ENCODE assay signal across 1 cellular context in genomic region chr12:57146925-57147640, GRCh38.
TF ChIP-seq lines count a peak whose summit lies in the region.

Gene LRP1-AS, minus strand, starts transcription at chr12:57147619.

TF ChIP-seq in HepG2, 621 proteins besides CTCF, POLR2A, EP300 and RAD21 (continued from another document and continues in another):
- TF ChIP-seq LRRFIP1 (CRISPR knock-in tag; conservative IDR thresholded peaks at IDR 0.05) (no peak), NFRKB (IDR thresholded peaks at IDR 0.05) (no peak), ELF4 (CRISPR knock-in tag; IDR thresholded peaks at IDR 0.05; ENCODE audit: borderline replicate concordance) (no peak), SETDB1 (CRISPR knock-in tag; IDR thresholded peaks at IDR 0.05; ENCODE audit: borderline replicate concordance) (no peak), ZNF660 (CRISPR knock-in tag; IDR thresholded peaks at IDR 0.05; ENCODE audit: borderline replicate concordance, low read depth) (no peak), ZNF570 (CRISPR knock-in tag; IDR thresholded peaks at IDR 0.05; ENCODE audit: borderline replicate concordance) (no peak), THYN1 (CRISPR knock-in tag; IDR thresholded peaks at IDR 0.05; ENCODE audit: borderline replicate concordance, low read depth) (no peak), ZBTB8A (CRISPR knock-in tag; IDR thresholded peaks at IDR 0.05; ENCODE audit: borderline replicate concordance, low read depth) (no peak), ZNF460 (CRISPR knock-in tag; IDR thresholded peaks at IDR 0.05; ENCODE audit: borderline replicate concordance) (no peak), GPBP1L1 (CRISPR knock-in tag; IDR thresholded peaks at IDR 0.05) (no peak), CAMTA2 (CRISPR knock-in tag; IDR thresholded peaks at IDR 0.05; ENCODE audit: borderline replicate concordance) (no peak), CBX5 (CRISPR knock-in tag; IDR thresholded peaks at IDR 0.05; ENCODE audit: borderline replicate concordance) (no peak), ZNF629 (CRISPR knock-in tag; conservative IDR thresholded peaks at IDR 0.05) (no peak), MBNL3 (CRISPR knock-in tag; conservative IDR thresholded peaks at IDR 0.05) (no peak), POLR2AphosphoS2 (IDR thresholded peaks at IDR 0.05; ENCODE audit: low read depth, low read length) (no peak), ZZZ3 (CRISPR knock-in tag; IDR thresholded peaks at IDR 0.05; ENCODE audit: borderline replicate concordance) (no peak), NFE2L2 (IDR thresholded peaks at IDR 0.05; ENCODE audit: low read length) (no peak), ZNF761 (CRISPR knock-in tag; conservative IDR thresholded peaks at IDR 0.05) (no peak), MED8 (CRISPR knock-in tag; IDR thresholded peaks at IDR 0.05; ENCODE audit: insufficient replicate concordance) (no peak), TEAD2 (CRISPR knock-in tag; IDR thresholded peaks at IDR 0.05) (no peak), GPN1 (CRISPR knock-in tag; IDR thresholded peaks at IDR 0.05; ENCODE audit: borderline replicate concordance) (no peak), RFX3 (CRISPR knock-in tag; IDR thresholded peaks at IDR 0.05) (no peak), ZNF275 (CRISPR knock-in tag; IDR thresholded peaks at IDR 0.05; ENCODE audit: borderline replicate concordance) (no peak), GLI4 (CRISPR knock-in tag; IDR thresholded peaks at IDR 0.05; ENCODE audit: borderline replicate concordance) (no peak), RORA (CRISPR knock-in tag; IDR thresholded peaks at IDR 0.05) (no peak), ARNT (IDR thresholded peaks at IDR 0.05) (no peak), NONO (IDR thresholded peaks at IDR 0.05) (no peak), NONO (CRISPR knock-in tag; conservative IDR thresholded peaks at IDR 0.05) (no peak), THRA (CRISPR knock-in tag; IDR thresholded peaks at IDR 0.05; ENCODE audit: borderline replicate concordance) (peak; percentile 79; the same call in 1 of the 2 replicates), NBN (conservative IDR thresholded peaks at IDR 0.05) (no peak), ZNF678 (CRISPR knock-in tag; IDR thresholded peaks at IDR 0.05) (no peak), ETV6 (CRISPR knock-in tag; conservative IDR thresholded peaks at IDR 0.05) (no peak), ZFP90 (CRISPR knock-in tag; IDR thresholded peaks at IDR 0.05; ENCODE audit: borderline replicate concordance) (no peak), EEA1 (CRISPR knock-in tag; IDR thresholded peaks at IDR 0.05; ENCODE audit: borderline replicate concordance) (no peak), ZNF510 (CRISPR knock-in tag; IDR thresholded peaks at IDR 0.05; ENCODE audit: low read depth) (no peak), LCORL (IDR thresholded peaks at IDR 0.05) (no peak), LCORL (CRISPR knock-in tag; IDR thresholded peaks at IDR 0.05) (no peak), ZNF75D (CRISPR knock-in tag; IDR thresholded peaks at IDR 0.05; ENCODE audit: borderline replicate concordance) (no peak), ZNF343 (CRISPR knock-in tag; IDR thresholded peaks at IDR 0.05) (no peak), FOXJ3 (CRISPR knock-in tag; IDR thresholded peaks at IDR 0.05; ENCODE audit: borderline replicate concordance) (no peak), SALL2 (CRISPR knock-in tag; IDR thresholded peaks at IDR 0.05) (no peak), TP53 (CRISPR knock-in tag; conservative IDR thresholded peaks at IDR 0.05) (no peak), HMGXB4 (CRISPR knock-in tag; IDR thresholded peaks at IDR 0.05; ENCODE audit: borderline replicate concordance in 1 of 2, low read depth in 1 of 2) (no peak), ATF1 (CRISPR knock-in tag; IDR thresholded peaks at IDR 0.05) (no peak), ZNF747 (CRISPR knock-in tag; IDR thresholded peaks at IDR 0.05; ENCODE audit: borderline replicate concordance) (no peak), ZNF800 (CRISPR knock-in tag; IDR thresholded peaks at IDR 0.05) (no peak), POLR2AphosphoS5 (IDR thresholded peaks at IDR 0.05; ENCODE audit: low read depth, low read length) (no peak), ZNF740 (CRISPR knock-in tag; IDR thresholded peaks at IDR 0.05) (no peak)
- TF ChIP-seq, protein P1, sequence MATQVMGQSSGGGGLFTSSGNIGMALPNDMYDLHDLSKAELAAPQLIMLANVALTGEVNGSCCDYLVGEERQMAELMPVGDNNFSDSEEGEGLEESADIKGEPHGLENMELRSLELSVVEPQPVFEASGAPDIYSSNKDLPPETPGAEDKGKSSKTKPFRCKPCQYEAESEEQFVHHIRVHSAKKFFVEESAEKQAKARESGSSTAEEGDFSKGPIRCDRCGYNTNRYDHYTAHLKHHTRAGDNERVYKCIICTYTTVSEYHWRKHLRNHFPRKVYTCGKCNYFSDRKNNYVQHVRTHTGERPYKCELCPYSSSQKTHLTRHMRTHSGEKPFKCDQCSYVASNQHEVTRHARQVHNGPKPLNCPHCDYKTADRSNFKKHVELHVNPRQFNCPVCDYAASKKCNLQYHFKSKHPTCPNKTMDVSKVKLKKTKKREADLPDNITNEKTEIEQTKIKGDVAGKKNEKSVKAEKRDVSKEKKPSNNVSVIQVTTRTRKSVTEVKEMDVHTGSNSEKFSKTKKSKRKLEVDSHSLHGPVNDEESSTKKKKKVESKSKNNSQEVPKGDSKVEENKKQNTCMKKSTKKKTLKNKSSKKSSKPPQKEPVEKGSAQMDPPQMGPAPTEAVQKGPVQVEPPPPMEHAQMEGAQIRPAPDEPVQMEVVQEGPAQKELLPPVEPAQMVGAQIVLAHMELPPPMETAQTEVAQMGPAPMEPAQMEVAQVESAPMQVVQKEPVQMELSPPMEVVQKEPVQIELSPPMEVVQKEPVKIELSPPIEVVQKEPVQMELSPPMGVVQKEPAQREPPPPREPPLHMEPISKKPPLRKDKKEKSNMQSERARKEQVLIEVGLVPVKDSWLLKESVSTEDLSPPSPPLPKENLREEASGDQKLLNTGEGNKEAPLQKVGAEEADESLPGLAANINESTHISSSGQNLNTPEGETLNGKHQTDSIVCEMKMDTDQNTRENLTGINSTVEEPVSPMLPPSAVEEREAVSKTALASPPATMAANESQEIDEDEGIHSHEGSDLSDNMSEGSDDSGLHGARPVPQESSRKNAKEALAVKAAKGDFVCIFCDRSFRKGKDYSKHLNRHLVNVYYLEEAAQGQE (IDR thresholded peaks at IDR 0.05; ENCODE audit: borderline replicate concordance in 1 of 2, low read depth in 1 of 2, low read length in 2 of 2), result no peak
- TF ChIP-seq, protein P2, sequence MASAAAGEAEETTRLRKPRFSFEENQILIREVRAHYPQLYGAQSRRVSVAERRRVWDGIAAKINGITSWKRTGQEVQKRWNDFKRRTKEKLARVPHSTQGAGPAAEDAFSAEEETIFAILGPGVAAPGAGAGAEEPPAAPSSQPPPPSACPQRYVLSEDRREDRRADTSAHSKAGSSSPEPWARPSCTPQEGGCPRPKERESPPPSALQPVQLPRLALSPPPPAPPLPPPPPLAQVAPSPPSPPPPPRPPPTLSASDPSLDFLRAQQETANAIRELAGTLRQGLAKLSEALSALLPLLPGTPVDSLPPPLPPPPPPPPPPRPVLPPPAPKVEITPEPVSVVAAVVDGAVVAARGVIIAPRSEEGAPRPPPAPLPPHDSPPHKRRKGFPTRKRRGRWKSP (CRISPR knock-in tag; IDR thresholded peaks at IDR 0.05), result no peak
- TF ChIP-seq, protein P3, sequence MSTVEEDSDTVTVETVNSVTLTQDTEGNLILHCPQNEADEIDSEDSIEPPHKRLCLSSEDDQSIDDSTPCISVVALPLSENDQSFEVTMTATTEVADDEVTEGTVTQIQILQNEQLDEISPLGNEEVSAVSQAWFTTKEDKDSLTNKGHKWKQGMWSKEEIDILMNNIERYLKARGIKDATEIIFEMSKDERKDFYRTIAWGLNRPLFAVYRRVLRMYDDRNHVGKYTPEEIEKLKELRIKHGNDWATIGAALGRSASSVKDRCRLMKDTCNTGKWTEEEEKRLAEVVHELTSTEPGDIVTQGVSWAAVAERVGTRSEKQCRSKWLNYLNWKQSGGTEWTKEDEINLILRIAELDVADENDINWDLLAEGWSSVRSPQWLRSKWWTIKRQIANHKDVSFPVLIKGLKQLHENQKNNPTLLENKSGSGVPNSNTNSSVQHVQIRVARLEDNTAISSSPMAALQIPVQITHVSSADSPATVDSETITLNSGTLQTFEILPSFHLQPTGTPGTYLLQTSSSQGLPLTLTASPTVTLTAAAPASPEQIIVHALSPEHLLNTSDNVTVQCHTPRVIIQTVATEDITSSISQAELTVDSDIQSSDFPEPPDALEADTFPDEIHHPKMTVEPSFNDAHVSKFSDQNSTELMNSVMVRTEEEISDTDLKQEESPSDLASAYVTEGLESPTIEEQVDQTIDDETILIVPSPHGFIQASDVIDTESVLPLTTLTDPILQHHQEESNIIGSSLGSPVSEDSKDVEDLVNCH (CRISPR knock-in tag; IDR thresholded peaks at IDR 0.05), result no peak
